In the genomic region with DNA sequence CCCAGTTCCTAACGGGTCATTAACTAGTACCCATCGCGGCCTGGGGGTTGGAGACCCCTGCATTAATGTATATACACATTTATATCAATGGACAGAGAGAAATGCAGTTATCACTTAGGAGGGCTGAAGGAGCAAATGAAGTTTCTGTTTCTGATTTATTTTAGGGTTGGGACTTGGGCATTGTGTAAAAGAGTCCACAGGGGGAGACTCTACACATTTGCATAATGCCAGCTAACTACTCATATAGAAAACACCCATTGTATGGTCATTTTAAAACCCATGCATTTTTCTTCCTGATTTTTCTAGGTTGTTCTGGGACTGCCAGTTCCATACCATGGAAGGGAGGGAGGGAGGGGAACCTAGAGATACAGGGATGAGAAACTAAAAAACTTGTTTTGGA, we compare ENCODE assay signal across 26 cellular contexts. TPM values are rescaled to one million over a fixed set of nuclear protein-coding genes. Genes with fewer than 3 reads are reported as not detected.
DNase-seq lines count a peak whose midpoint lies in the region; ATAC-seq, FAIRE-seq and TF ChIP-seq lines count a peak whose summit lies in the region.
"Had no signal": no experiment of that assay in that cellular context is flagged by ENCODE, and none has a peak within 500 bp of the region (broad histone marks: within the 10 kb centered on the region; RNA-seq: fewer than 3 reads in every experiment).

No MANE protein-coding gene starts in this region.

- FAIRE-seq in D721Med (lab: Jason Lieb, UNC): no peak
- FAIRE-seq: endometrium had no signal

- no peak for TF ChIP-seq CTCF in D721Med (IDR thresholded peaks at IDR 0.05; ENCODE audit: insufficient read depth, missing control alignments)

- no peak for DNase-seq in D721Med (ENCODE audit: insufficient read length, low spot score)
- no peak for DNase-seq in inferior parietal cortex (ENCODE audit: extremely low spot score)
- DNase-seq in cerebellum (ENCODE audit: low spot score): no peak
- DNase-seq: activated CD4-positive, alpha-beta T cell treated with anti-CD3 and anti-CD28 coated beads for 4 hours; activated effector memory CD4-positive, alpha-beta T cell treated with anti-CD3 and anti-CD28 coated beads, Interleukin-2, amount 50 U/mL, for 16 hours; activated T-cell treated with anti-CD3 and anti-CD28 coated beads for 4 hours; dermis blood vessel endothelial cell; DMS79 treated with DMSO at 0.1 percent for 48 hours; GF-D8; H7; left lung; naive B cell; NCI-H1105; NCI-H187 treated with DMSO at 0.1 percent for 48 hours; NCI-H2171 treated with DMSO at 0.1 percent for 48 hours; NCI-H526; psoas muscle; Right ventricle myocardium superior; stimulated activated naive CD4-positive, alpha-beta T cell had no signal

- no peak for TF ChIP-seq POLR2A in GM18505 (IDR thresholded peaks at IDR 0.05; ENCODE audit: borderline replicate concordance, extremely low read depth, insufficient read depth, insufficient read length)

- ATAC-seq in GM18868 (IDR thresholded peaks at IDR 0.05; ENCODE audit: unreplicated experiment): peak; percentile 59
- peak; percentile 57 for ATAC-seq in GM21367 (IDR thresholded peaks at IDR 0.05; ENCODE audit: unreplicated experiment)
- ATAC-seq in HG02763 (IDR thresholded peaks at IDR 0.05; ENCODE audit: unreplicated experiment): peak; percentile 54
- ATAC-seq in HG03460 (IDR thresholded peaks at IDR 0.05; ENCODE audit: unreplicated experiment): peak; percentile 55
- ATAC-seq in GM18505 (IDR thresholded peaks at IDR 0.05; ENCODE audit: unreplicated experiment): no peak
- ATAC-seq: gastroesophageal sphincter, left lung, psoas muscle had no signal

RNA-seq across cellular contexts. Expression of gene BCCIP, which starts 23.5 kb away (rescaled TPM):
- total RNA-seq in cerebellum: 35.2 TPM

RNA-seq across cellular contexts. Expression of gene UROS, which starts 23.8 kb away (rescaled TPM):
- 53.4 TPM for total RNA-seq in cerebellum

RNA-seq across cellular contexts. Expression of gene DHX32, which starts 34.2 kb away (rescaled TPM):
- 16.2 TPM for total RNA-seq in cerebellum

RNA-seq across cellular contexts. Expression of gene FANK1, which starts 49.5 kb away (rescaled TPM):
- total RNA-seq in cerebellum: 4.4 TPM
